In genomic region chr9:5436441-5436840, GRCh38 we compare ENCODE assay signal across 1 cellular context.
TF ChIP-seq lines count a peak whose summit lies in the region.

No MANE protein-coding gene starts in this region.

TF ChIP-seq in HepG2, 621 proteins besides CTCF, POLR2A, EP300 and RAD21 (continued from another document):
- TF ChIP-seq HMGXB4 (CRISPR knock-in tag; IDR thresholded peaks at IDR 0.05; ENCODE audit: borderline replicate concordance in 1 of 2, low read depth in 1 of 2) (no peak), STAT5B (CRISPR knock-in tag; IDR thresholded peaks at IDR 0.05) (no peak), ZBTB38 (CRISPR knock-in tag; IDR thresholded peaks at IDR 0.05) (no peak), EZH2 (conservative IDR thresholded peaks at IDR 0.05; ENCODE audit: low read depth, low read length) (no peak), ZNF678 (CRISPR knock-in tag; IDR thresholded peaks at IDR 0.05) (no peak), ZFP1 (CRISPR knock-in tag; IDR thresholded peaks at IDR 0.05) (no peak), SNRNP70 (IDR thresholded peaks at IDR 0.05; ENCODE audit: low read depth, low read length) (no peak), ATF4 (CRISPR knock-in tag; IDR thresholded peaks at IDR 0.05) (no peak), PCBP1 (IDR thresholded peaks at IDR 0.05; ENCODE audit: borderline replicate concordance, low read depth, low read length) (no peak), ATF5 (CRISPR knock-in tag; IDR thresholded peaks at IDR 0.05; ENCODE audit: low read depth) (no peak), TEF (CRISPR knock-in tag; IDR thresholded peaks at IDR 0.05) (no peak), MAX (IDR thresholded peaks at IDR 0.05) (no peak), FIP1L1 (IDR thresholded peaks at IDR 0.05; ENCODE audit: borderline replicate concordance, insufficient read depth, low read depth, low read length) (no peak), PCBP2 (optimal IDR thresholded peaks at IDR 0.05; ENCODE audit: low read depth, low read length, poor library complexity, severe bottlenecking) (no peak)
